In genomic region chr4:153409412-153409811, GRCh38 we compare ENCODE assay signal across 16 cellular contexts. TPM values are rescaled to one million over a fixed set of nuclear protein-coding genes. Genes with fewer than 3 reads are reported as not detected.
A peak's percentile ranks its signal among the peaks of the same experiment; 100 is the strongest.
DNase-seq lines count a peak whose midpoint lies in the region; ATAC-seq and TF ChIP-seq lines count a peak whose summit lies in the region.
"Had no signal": no experiment of that assay in that cellular context is flagged by ENCODE, and none has a peak within 500 bp of the region (broad histone marks: within the 10 kb centered on the region; RNA-seq: fewer than 3 reads in every experiment).

No MANE protein-coding gene starts in this region.

- H3K9me3 Mint-ChIP-seq in mesothelial cell of epicardium = peaks cover 11% of the 10 kb centered on the region
- H3K9me3 Mint-ChIP-seq: central memory CD8-positive, alpha-beta T cell had no signal

- peak; percentile 16 for DNase-seq in A172 (ENCODE audit: low spot score)
- peak; percentile 46 for DNase-seq in HS-5 (ENCODE audit: low read depth)
- peak; percentile 33 for DNase-seq in astrocyte of the cerebellum (ENCODE audit: low read depth)
- DNase-seq in foreskin fibroblast = peak; percentile 59 to 82
- no peak for DNase-seq in mesothelial cell of epicardium (ENCODE audit: low spot score in 2 of 2, unreplicated experiment in 2 of 2)
- DNase-seq in iPS-NIHi11 (ENCODE audit: low spot score) = no peak
- DNase-seq in cerebellum (ENCODE audit: low spot score) = no peak
- no peak for DNase-seq in left ventricle myocardium superior
- DNase-seq: activated CD8-positive, alpha-beta memory T cell treated with anti-CD3 and anti-CD28 coated beads for 24 hours; activated effector memory CD4-positive, alpha-beta T cell treated with anti-CD3 and anti-CD28 coated beads, Interleukin-2, amount 50 U/mL, for 16 hours; DMS153; immature natural killer cell; mucosa of descending colon; NCI-H2029 had no signal

- no peak for ATAC-seq in left ventricle myocardium superior
- ATAC-seq: mucosa of descending colon had no signal

- no peaks in the 10 kb centered on the region for H3K27me3 Mint-ChIP-seq in mesothelial cell of epicardium (ENCODE audit: low read depth)
- H3K27me3 Mint-ChIP-seq: central memory CD8-positive, alpha-beta T cell had no signal

- TF ChIP-seq CTCF in astrocyte of the cerebellum (IDR thresholded peaks at IDR 0.05; ENCODE audit: low read depth, low read length, missing control alignments) (no peak), foreskin fibroblast (IDR thresholded peaks at IDR 0.05; ENCODE audit: low read depth, low read length) (no peak), mesothelial cell of epicardium (IDR thresholded peaks at IDR 0.05; ENCODE audit: unreplicated experiment) (no peak)

- no peak overlapping the region for H3K27ac Mint-ChIP-seq in mesothelial cell of epicardium
- H3K27ac Mint-ChIP-seq: immature natural killer cell had no signal

- peaks cover 10% of the 10 kb centered on the region for H3K36me3 Mint-ChIP-seq in mesothelial cell of epicardium

- in situ Hi-C loops in astrocyte of the cerebellum (cut with HindIII; ENCODE audit: low sequenced_read_pairs) = no loop called here

- intact Hi-C loops in left ventricle myocardium superior (cut with micrococcal nuclease) = no loop called here

- H3K4me3 Mint-ChIP-seq in mesothelial cell of epicardium = no peak overlapping the region
- H3K4me3 Mint-ChIP-seq: central memory CD8-positive, alpha-beta T cell; immature natural killer cell had no signal

- no peak overlapping the region for H3K4me3 ChIP-seq in astrocyte of the cerebellum (ENCODE audit: low read depth, low read length)
- H3K4me3 ChIP-seq in foreskin fibroblast (ENCODE audit: low read depth in 1 of 2, low read length in 2 of 2) = no peak overlapping the region
- H3K4me3 ChIP-seq: esophagus muscularis mucosa, mucosa of descending colon had no signal

- H3K4me1 Mint-ChIP-seq in mesothelial cell of epicardium = peaks cover 6% of the 10 kb centered on the region
- H3K4me1 Mint-ChIP-seq: central memory CD8-positive, alpha-beta T cell; immature natural killer cell had no signal

RNA-seq across cellular contexts. Expression of gene TMEM131L, which starts 56.7 kb away (rescaled TPM):
- 8.6 and 9.0 TPM in 2 replicates for total RNA-seq in A172 (2014; rRNA removed; shearing (Covaris generic))
- total RNA-seq in mesothelial cell of epicardium = 11.0 to 13.9 TPM (median 11.4 TPM) in 3 replicates
- total RNA-seq in cerebellum = 35.9 TPM
- total RNA-seq in left ventricle myocardium superior = 16.8 TPM

Comparison
In these comparisons a context has a peak if more than half of its experiments do, and no peak if none do; other contexts are left out.
1. DNase-seq: peak in A172 (single experiment), HS-5 (single experiment), astrocyte of the cerebellum (single experiment) and foreskin fibroblast (2 of 2); none in mesothelial cell of epicardium (0 of 2), iPS-NIHi11 (single experiment), cerebellum (single experiment) and left ventricle myocardium superior (single experiment).